Comparison of ENCODE assay signal across 15 cellular contexts in genomic region chr1:61504840-61505239, GRCh38.
DNase-seq lines count a peak whose midpoint lies in the region; ATAC-seq lines count a peak whose summit lies in the region.
"Had no signal": no experiment of that assay in that cellular context is flagged by ENCODE, and none has a peak within 500 bp of the region (broad histone marks: within the 10 kb centered on the region; RNA-seq: fewer than 3 reads in every experiment).

No MANE protein-coding gene starts in this region.

- 64% methylated on average over 3 of the region's 3 CpGs for WGBS in right cardiac atrium

- in situ Hi-C loops in KBM-7 (cut with MboI; ENCODE audit: low pct_unique_long_range_greater_than_20kb, low sequenced_read_pairs), result no loop called here

- intact Hi-C loops in right cardiac atrium (cut with DNase I), result no loop called here
- intact Hi-C loops in posterior cingulate gyrus (cut with DNase I), result no loop called here

- no peak overlapping the region for H3K4me3 ChIP-seq in right cardiac atrium (ENCODE audit: low read length)
- H3K4me3 ChIP-seq: testis had no signal

- no peaks in the 10 kb centered on the region for H3K9me3 ChIP-seq in right cardiac atrium (ENCODE audit: control insufficient read depth, low read length)
- H3K9me3 ChIP-seq: testis had no signal

- peak; percentile 69 for DNase-seq in EH (ENCODE audit: low read depth)
- DNase-seq in NCI-H2171 treated with DMSO at 0.1 percent for 48 hours (lab: John Stamatoyannopoulos, UW), result peak; percentile 12
- DNase-seq in astrocyte of the hippocampus (ENCODE audit: low read depth, low spot score), result peak; percentile 21
- peak; percentile 64 for DNase-seq in iris pigment epithelial cell (ENCODE audit: low read depth)
- no peak for DNase-seq in right cardiac atrium
- DNase-seq in KBM-7, result no peak
- DNase-seq in posterior cingulate gyrus, result no peak
- DNase-seq: activated B cell treated with CpG ODN at 0.5 μM for 24 hours, Karpas-422, naive B cell, NCI-H1105 treated with DMSO at 0.1 percent for 48 hours, T-helper 1 cell, testis had no signal

- no peak overlapping the region for H3K27ac ChIP-seq in right cardiac atrium (ENCODE audit: low read length)
- H3K27ac ChIP-seq: testis had no signal

- H3K27me3 ChIP-seq in right cardiac atrium (ENCODE audit: control insufficient read depth, insufficient read depth), result no peaks in the 10 kb centered on the region
- H3K27me3 ChIP-seq: testis had no signal

- no peak for ATAC-seq in GM18517 (IDR thresholded peaks at IDR 0.05; ENCODE audit: unreplicated experiment)
- ATAC-seq in right cardiac atrium, result no peak
- ATAC-seq: Right ventricle myocardium inferior had no signal

- H3K4me1 ChIP-seq in right cardiac atrium (ENCODE audit: control insufficient read depth, insufficient read depth, low read length), result no peaks in the 10 kb centered on the region
- H3K4me1 ChIP-seq: testis had no signal

Comparison
In these comparisons a context has a peak if more than half of its experiments do, and no peak if none do; other contexts are left out.
1. DNase-seq: peak in EH (single experiment), NCI-H2171 treated with DMSO at 0.1 percent for 48 hours (single experiment), astrocyte of the hippocampus (single experiment) and iris pigment epithelial cell (single experiment); none in right cardiac atrium (0 of 3), KBM-7 (single experiment) and posterior cingulate gyrus (0 of 10).